19 cellular contexts compared by ENCODE assay signal in genomic region chr17:80213651-80213975, GRCh38. TPM values are rescaled to one million over a fixed set of nuclear protein-coding genes. Genes with fewer than 3 reads are reported as not detected.
"Had no signal": no experiment of that assay in that cellular context is flagged by ENCODE, and none has a peak within 500 bp of the region (broad histone marks: within the 10 kb centered on the region; RNA-seq: fewer than 3 reads in every experiment).

No MANE protein-coding gene starts in this region.

- H3K27ac ChIP-seq: colonic mucosa, psoas muscle, stomach, thoracic aorta, transverse colon had no signal

- H3K4me3 ChIP-seq: colonic mucosa, psoas muscle, stomach, thoracic aorta, transverse colon had no signal

- FAIRE-seq: endothelial cell of umbilical vein, small intestine had no signal

- H3K9me3 ChIP-seq: colonic mucosa, psoas muscle, stomach, thoracic aorta, transverse colon had no signal

- H3K27me3 ChIP-seq: colonic mucosa, stomach, transverse colon had no signal

- DNase-seq: colonic mucosa; effector CD4-positive, alpha-beta T cell; erythroblast; foreskin melanocyte; hippocampal formation; mammary epithelial cell; naive thymus-derived CD4-positive, alpha-beta T cell; nephron progenitor cell; psoas muscle; retina; small intestine; stimulated activated CD4-positive, alpha-beta T cell treated with anti-CD3 and anti-CD28 coated beads, Interleukin-2, amount 100 ng/mL, for 48 hours; stomach; transverse colon had no signal

- H3K36me3 ChIP-seq: colonic mucosa had no signal

- H3K4me1 ChIP-seq: colonic mucosa, psoas muscle had no signal

- ATAC-seq: left lobe of liver, psoas muscle had no signal

RNA-seq across cellular contexts. Expression of gene CARD14, which starts 43.8 kb away (rescaled TPM):
- total RNA-seq: endothelial cell of umbilical vein, mesenteric fat pad, osteoblast, thoracic aorta had no signal
- polyA plus RNA-seq: endothelial cell of umbilical vein; naive thymus-derived CD4-positive, alpha-beta T cell had no signal
